In the genomic region with DNA sequence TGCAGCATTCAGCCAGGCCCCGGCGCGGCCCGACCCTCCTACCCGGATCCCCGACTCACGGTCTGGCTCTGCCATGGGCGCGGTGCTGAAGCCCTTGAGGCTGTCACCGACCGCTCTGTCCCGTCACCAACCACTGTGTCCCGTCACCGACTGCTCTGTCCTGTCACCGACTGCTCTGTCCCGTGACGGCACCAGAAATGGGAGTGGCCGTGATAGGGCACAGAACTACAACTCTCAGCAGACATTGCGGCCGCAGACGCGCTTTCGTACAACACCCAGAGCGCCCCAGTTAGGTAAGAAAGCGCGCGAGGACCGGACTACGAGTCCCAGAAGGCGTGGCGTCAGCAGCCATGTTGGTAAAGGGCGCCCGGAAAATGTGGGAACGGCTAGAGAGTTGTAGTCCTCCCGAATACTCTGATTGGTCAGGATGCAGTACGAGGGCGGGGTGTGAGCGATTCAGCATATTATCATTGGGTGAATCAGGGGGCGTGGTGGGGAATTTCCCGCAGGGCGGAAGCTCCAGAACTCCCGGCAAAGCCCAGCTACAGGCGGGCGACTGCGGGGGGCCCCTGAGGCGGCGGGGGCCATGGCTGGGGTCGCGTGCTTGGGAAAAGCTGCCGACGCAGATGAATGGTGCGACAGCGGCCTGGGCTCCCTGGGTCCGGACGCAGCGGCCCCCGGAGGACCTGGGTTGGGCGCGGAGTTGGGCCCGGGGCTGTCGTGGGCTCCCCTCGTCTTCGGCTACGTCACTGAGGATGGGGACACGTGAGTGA, we compare ENCODE assay signal across 8 cellular contexts. TPM values are rescaled to one million over a fixed set of nuclear protein-coding genes. Genes with fewer than 3 reads are reported as not detected.
DNase-seq lines count a peak whose midpoint lies in the region; ATAC-seq, FAIRE-seq and TF ChIP-seq lines count a peak whose summit lies in the region.

A gene with protein sequence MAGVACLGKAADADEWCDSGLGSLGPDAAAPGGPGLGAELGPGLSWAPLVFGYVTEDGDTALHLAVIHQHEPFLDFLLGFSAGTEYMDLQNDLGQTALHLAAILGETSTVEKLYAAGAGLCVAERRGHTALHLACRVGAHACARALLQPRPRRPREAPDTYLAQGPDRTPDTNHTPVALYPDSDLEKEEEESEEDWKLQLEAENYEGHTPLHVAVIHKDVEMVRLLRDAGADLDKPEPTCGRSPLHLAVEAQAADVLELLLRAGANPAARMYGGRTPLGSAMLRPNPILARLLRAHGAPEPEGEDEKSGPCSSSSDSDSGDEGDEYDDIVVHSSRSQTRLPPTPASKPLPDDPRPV (plus strand): TSS at position 523 of the 773 bp plus-strand sequence. CDS start 64 bp downstream, at position 587.
A gene (minus strand): TSS at position 172 of the 773 bp plus-strand sequence. CDS start 97 bp downstream, at position 75.

- ATAC-seq in HG03432 (IDR thresholded peaks at IDR 0.05; ENCODE audit: unreplicated experiment): peak; percentile 88

- peak; percentile 58 for TF ChIP-seq POLR2A in GM19099 (IDR thresholded peaks at IDR 0.05; ENCODE audit: extremely low read depth, insufficient read length, low read depth)

- DNase-seq in AG20443 (ENCODE audit: low spot score): peak; percentile 98
- peak; percentile 98 for DNase-seq in NCI-H510A (lab: John Stamatoyannopoulos, UW)
- peak; percentile 98 for DNase-seq in activated CD4-positive, alpha-beta T cell treated with anti-CD3 and anti-CD28 coated beads for 1 hour
- DNase-seq in cerebellum (ENCODE audit: low spot score): peak; percentile 99
- peak; percentile 96 for DNase-seq in keratinocyte (ENCODE audit: low read depth, low spot score)
- peak; percentile 92 to 95 for DNase-seq in stimulated activated CD4-positive, alpha-beta T cell treated with anti-CD3 and anti-CD28 coated beads, Interleukin-15, amount 100 ng/mL, for 1 hour (ENCODE audit: low read depth in 1 of 2, low spot score in 1 of 2)

- peak; percentile 87 for FAIRE-seq in keratinocyte (lab: Jason Lieb, UNC)

- peaks cover 28% of the 10 kb centered on the region for H3K79me2 ChIP-seq in keratinocyte (ENCODE audit: control insufficient read depth, insufficient read depth, low read length)

- no peaks in the 10 kb centered on the region for H4K20me1 ChIP-seq in keratinocyte (ENCODE audit: control insufficient read depth, extremely low read depth, insufficient read depth, low read length)

- H3K27ac ChIP-seq in keratinocyte (ENCODE audit: control insufficient read depth, insufficient read depth, low read length): peak within 1 kb of the TSS; percentile 97

- no peaks in the 10 kb centered on the region for H3K9me1 ChIP-seq in keratinocyte (ENCODE audit: control insufficient read depth, extremely low read depth, insufficient read depth, low read length)

- H3K9ac ChIP-seq in keratinocyte (ENCODE audit: control insufficient read depth, extremely low read depth, insufficient read depth, low read length): peak within 1 kb of the TSS; percentile 98

- peak within 1 kb of the TSS; percentile 100 for H3K4me2 ChIP-seq in keratinocyte (ENCODE audit: control insufficient read depth, extremely low read depth, insufficient read depth, low read depth, low read length)

- TF ChIP-seq CTCF in keratinocyte (optimal IDR thresholded peaks at IDR 0.05 in 1 of 3, IDR thresholded peaks at IDR 0.05 in 1 of 3, conservative IDR thresholded peaks at IDR 0.05 in 1 of 3; ENCODE audit: extremely low read depth in 1 of 3, insufficient read depth in 2 of 3, low read length in 3 of 3): no peak

- peak within 1 kb of the TSS; percentile 80 to 98 (median 96) for H3K4me3 ChIP-seq in keratinocyte (ENCODE audit: control insufficient read depth in 2 of 3, extremely low read depth in 1 of 3, insufficient read depth in 2 of 3, low read depth in 1 of 3, low read length in 3 of 3)

- H3K36me3 ChIP-seq in keratinocyte (ENCODE audit: control insufficient read depth in 2 of 2, extremely low read depth in 1 of 2, insufficient read depth in 2 of 2, low read length in 2 of 2): no peaks in the 10 kb centered on the region

- dilution Hi-C loops in keratinocyte (cut with MboI; ENCODE audit: extremely low pct_ligation_motif_present, low sequenced_read_pairs): no loop called here

- H3K9me3 ChIP-seq in keratinocyte (ENCODE audit: control insufficient read depth, low read depth, low read length): no peaks in the 10 kb centered on the region

- peak within 1 kb of the TSS; percentile 96 for H2AFZ ChIP-seq in keratinocyte (ENCODE audit: control insufficient read depth, low read length)

- H3K4me1 ChIP-seq in keratinocyte (ENCODE audit: control insufficient read depth, extremely low read depth, insufficient read depth, low read length): peaks cover 14% of the 10 kb centered on the region

- no peaks in the 10 kb centered on the region for H3K27me3 ChIP-seq in keratinocyte (ENCODE audit: control insufficient read depth, extremely low read depth, insufficient read depth, low read length)

RNA-seq across cellular contexts. Expression of the first gene that starts in this region (rescaled TPM):
- 4.0 TPM for total RNA-seq in cerebellum
- 12.3 to 14.4 TPM (median 13.7 TPM) in 3 replicates for polyA plus RNA-seq in keratinocyte
- polyA plus RNA-seq in keratinocyte (2011; ENCODE audit: low read depth): 14.5 TPM
- 7.5 and 18.5 TPM in 2 replicates for polyA plus RNA-seq in keratinocyte (2011; cell fraction: cytosol; rRNA removed)
- polyA plus RNA-seq in keratinocyte (2011; cell fraction: nucleus; rRNA removed): 8.7 and 14.6 TPM in 2 replicates
- polyA plus RNA-seq in keratinocyte (2012; ENCODE audit: low replicate concordance): 21.0 and 22.2 TPM in 2 replicates
- polyA minus RNA-seq in keratinocyte: 1.6 to 5.7 TPM (median 3.0 TPM) in 3 replicates
- polyA minus RNA-seq in keratinocyte (2011; cell fraction: cytosol; rRNA and poly(A)+ RNA removed): 13.8 TPM
- 2.9 and 5.1 TPM in 2 replicates for polyA minus RNA-seq in keratinocyte (2011; cell fraction: nucleus; rRNA and poly(A)+ RNA removed)

RNA-seq across cellular contexts. Expression of the second gene that starts in this region (rescaled TPM):
- 56.7 TPM for total RNA-seq in cerebellum
- 46.6 to 57.4 TPM (median 47.6 TPM) in 3 replicates for polyA plus RNA-seq in keratinocyte
- 16.6 TPM for polyA plus RNA-seq in keratinocyte (2011; ENCODE audit: low read depth)
- polyA plus RNA-seq in keratinocyte (2011; cell fraction: cytosol; rRNA removed): 38.8 and 56.8 TPM in 2 replicates
- 76.7 and 81.9 TPM in 2 replicates for polyA plus RNA-seq in keratinocyte (2011; cell fraction: nucleus; rRNA removed)
- 36.7 and 46.8 TPM in 2 replicates for polyA plus RNA-seq in keratinocyte (2012; ENCODE audit: low replicate concordance)
- 36.1 to 57.7 TPM (median 40.9 TPM) in 3 replicates for polyA minus RNA-seq in keratinocyte
- polyA minus RNA-seq in keratinocyte (2011; cell fraction: cytosol; rRNA and poly(A)+ RNA removed): 38.6 TPM
- 12.7 and 19.2 TPM in 2 replicates for polyA minus RNA-seq in keratinocyte (2011; cell fraction: nucleus; rRNA and poly(A)+ RNA removed)

Comparison
In these comparisons a context has a peak if more than half of its experiments do, and no peak if none do; other contexts are left out.
1. Peak in every context shown above with its lines: DNase-seq, ATAC-seq, H3K4me3 ChIP-seq and H3K27ac ChIP-seq.